8 cellular contexts compared by ENCODE assay signal in the genomic region with DNA sequence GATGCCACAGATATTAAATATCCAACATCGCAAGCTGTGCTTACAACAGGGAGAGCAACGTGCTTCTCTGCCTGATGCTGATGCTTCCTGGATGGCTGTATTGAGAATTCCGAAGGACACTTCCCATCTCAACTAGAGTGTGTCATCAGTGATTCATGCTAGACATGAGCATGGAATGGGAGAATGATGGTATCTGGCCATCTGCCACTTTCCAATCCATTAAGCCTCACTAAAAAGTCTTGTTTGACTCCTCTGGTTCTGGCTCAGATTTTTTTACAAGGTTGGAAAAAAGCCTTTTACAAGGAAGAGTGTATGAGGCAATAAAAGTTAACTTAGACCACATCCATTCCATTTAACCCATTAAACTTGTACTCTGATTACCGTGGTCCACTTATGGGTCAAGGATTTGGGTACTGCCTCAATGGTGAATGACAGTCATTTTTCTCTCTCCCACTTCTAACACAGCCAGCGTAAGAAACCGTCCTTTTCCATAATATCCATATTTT.
A peak's percentile ranks its signal among the peaks of the same experiment; 100 is the strongest.
DNase-seq lines count a peak whose midpoint lies in the region; ATAC-seq and TF ChIP-seq lines count a peak whose summit lies in the region.
"Had no signal": no experiment of that assay in that cellular context is flagged by ENCODE, and none has a peak within 500 bp of the region (broad histone marks: within the 10 kb centered on the region; RNA-seq: fewer than 3 reads in every experiment).

No MANE protein-coding gene starts in this region.

- H3K9ac ChIP-seq in skeletal muscle satellite cell (ENCODE audit: low read depth, low read length) = peak overlapping the region; percentile 30

- intact Hi-C loops in thyroid gland (cut with DNase I) = no loop called here

- no peaks in the 10 kb centered on the region for H3K27me3 ChIP-seq in skeletal muscle satellite cell (ENCODE audit: control insufficient read depth, insufficient read depth, low read length)
- no peaks in the 10 kb centered on the region for H3K27me3 ChIP-seq in thyroid gland

- H3K4me1 Mint-ChIP-seq in T-helper 2 cell treated with Interferon-gamma antibody and Interleukin-4, amounts not matched to agents 5 μg/mL and 100 μg/mL, for 36 hours (ENCODE audit: low read depth) = no peaks in the 10 kb centered on the region

- no peak overlapping the region for H3K4me3 Mint-ChIP-seq in T-helper 2 cell treated with Interferon-gamma antibody and Interleukin-4, amounts not matched to agents 5 μg/mL and 100 μg/mL, for 36 hours

- no peaks in the 10 kb centered on the region for H3K36me3 ChIP-seq in skeletal muscle satellite cell (ENCODE audit: insufficient read depth, low read length)
- no peaks in the 10 kb centered on the region for H3K36me3 ChIP-seq in thyroid gland

- H3K27me3 Mint-ChIP-seq in T-helper 2 cell treated with Interferon-gamma antibody and Interleukin-4, amounts not matched to agents 5 μg/mL and 100 μg/mL, for 36 hours (ENCODE audit: low read depth) = peaks cover 16% of the 10 kb centered on the region

- ATAC-seq in SK-N-SH treated with all-trans-retinoic acid at 6 μM for 48 hours = peak; percentile 86

- peak overlapping the region; percentile 8 for H3K4me3 ChIP-seq in skeletal muscle satellite cell (ENCODE audit: low read length)
- H3K4me3 ChIP-seq in thyroid gland (replicated peaks in 1 of 3) = no peak overlapping the region

- H3K27ac ChIP-seq in thyroid gland = no peak overlapping the region

- DNase-seq in H4 (ENCODE audit: low spot score) (peak; percentile 79), fibroblast of the conjunctiva (ENCODE audit: low read depth) (peak; percentile 90), thyroid gland (no peak), HuH-7.5 (ENCODE audit: low spot score) (no peak)
- DNase-seq in T-helper 2 cell treated with Interferon-gamma antibody and Interleukin-4, amounts not matched to agents 5 μg/mL and 100 μg/mL, for 36 hours (ENCODE audit: low spot score) = no peak
- DNase-seq: substantia nigra had no signal

- H3K36me3 Mint-ChIP-seq in T-helper 2 cell treated with Interferon-gamma antibody and Interleukin-4, amounts not matched to agents 5 μg/mL and 100 μg/mL, for 36 hours (ENCODE audit: low read depth) = no peaks in the 10 kb centered on the region

- H3K4me2 ChIP-seq in skeletal muscle satellite cell (ENCODE audit: low read length) = peak overlapping the region; percentile 59

- H3K4me1 ChIP-seq in skeletal muscle satellite cell (ENCODE audit: control insufficient read depth, insufficient read depth, low read length) (peaks cover 44% of the 10 kb centered on the region), thyroid gland (peaks cover 0 to 14% of the 10 kb centered on the region in 2 donors)

- no peak overlapping the region for H3K27ac Mint-ChIP-seq in T-helper 2 cell treated with Interferon-gamma antibody and Interleukin-4, amounts not matched to agents 5 μg/mL and 100 μg/mL, for 36 hours

- TF ChIP-seq POLR2A in thyroid gland (IDR thresholded peaks at IDR 0.05) = no peak

- no peaks in the 10 kb centered on the region for H3K9me3 Mint-ChIP-seq in T-helper 2 cell treated with Interferon-gamma antibody and Interleukin-4, amounts not matched to agents 5 μg/mL and 100 μg/mL, for 36 hours

- WGBS in thyroid gland, 2 donors = 80 to 84% methylated on average over 6 of the region's 6 CpGs

- no peak for TF ChIP-seq CTCF in thyroid gland (IDR thresholded peaks at IDR 0.05)

- H3K9me3 ChIP-seq in skeletal muscle satellite cell (replicated peaks; ENCODE audit: low read length) = no peaks in the 10 kb centered on the region
- H3K9me3 ChIP-seq in thyroid gland = no peaks in the 10 kb centered on the region

TF ChIP-seq in SK-N-SH treated with all-trans-retinoic acid at 6 μM for 48 hours, 23 proteins besides CTCF, POLR2A, EP300 and RAD21:
- no peak for TF ChIP-seq ZFP30 (CRISPR knock-in tag; IDR thresholded peaks at IDR 0.05)
- TF ChIP-seq ISL1 (CRISPR knock-in tag; IDR thresholded peaks at IDR 0.05) = peak; percentile 94
- TF ChIP-seq PPARA (CRISPR knock-in tag; IDR thresholded peaks at IDR 0.05; ENCODE audit: borderline replicate concordance) = no peak
- peak; percentile 28; the same call in 1 of the 2 replicates for TF ChIP-seq TOX (CRISPR knock-in tag; IDR thresholded peaks at IDR 0.05; ENCODE audit: borderline replicate concordance)
- TF ChIP-seq RARB (CRISPR knock-in tag; IDR thresholded peaks at IDR 0.05) = no peak
- no peak for TF ChIP-seq GLIS3 (CRISPR knock-in tag; IDR thresholded peaks at IDR 0.05)
- TF ChIP-seq TSHZ2 (CRISPR knock-in tag; IDR thresholded peaks at IDR 0.05) = no peak
- no peak for TF ChIP-seq ESRRG (CRISPR knock-in tag; IDR thresholded peaks at IDR 0.05)
- TF ChIP-seq ZNF565 (CRISPR knock-in tag; conservative IDR thresholded peaks at IDR 0.05; ENCODE audit: low read depth) = no peak
- no peak for TF ChIP-seq SNAI2 (CRISPR knock-in tag; IDR thresholded peaks at IDR 0.05)
- no peak for TF ChIP-seq ARNTL (CRISPR knock-in tag; IDR thresholded peaks at IDR 0.05; ENCODE audit: borderline replicate concordance, low read depth)
- TF ChIP-seq ZNF8 (CRISPR knock-in tag; IDR thresholded peaks at IDR 0.05) = no peak
- TF ChIP-seq PATZ1 (CRISPR knock-in tag; IDR thresholded peaks at IDR 0.05; ENCODE audit: borderline replicate concordance) = no peak
- peak; percentile 50; the same call in 1 of the 2 replicates for TF ChIP-seq CREB5 (CRISPR knock-in tag; IDR thresholded peaks at IDR 0.05; ENCODE audit: low read depth)
- no peak for TF ChIP-seq BACH2 (CRISPR knock-in tag; IDR thresholded peaks at IDR 0.05; ENCODE audit: borderline replicate concordance)
- no peak for TF ChIP-seq POU6F1 (CRISPR knock-in tag; IDR thresholded peaks at IDR 0.05; ENCODE audit: borderline replicate concordance, low read depth)
- TF ChIP-seq ZNF70 (CRISPR knock-in tag; IDR thresholded peaks at IDR 0.05) = no peak
TF ChIP-seq in SK-N-SH treated with all-trans-retinoic acid at 6 μM for 48 hours: peak in this region for 3.

Comparison
In these comparisons a context has a peak if more than half of its experiments do, and no peak if none do; other contexts are left out.
1. DNase-seq: peak in H4 (single experiment) and fibroblast of the conjunctiva (single experiment); none in thyroid gland (0 of 2), HuH-7.5 (single experiment) and T-helper 2 cell treated with Interferon-gamma antibody and Interleukin-4, amounts not matched to agents 5 μg/mL and 100 μg/mL, for 36 hours (single experiment).